In the genomic region with DNA sequence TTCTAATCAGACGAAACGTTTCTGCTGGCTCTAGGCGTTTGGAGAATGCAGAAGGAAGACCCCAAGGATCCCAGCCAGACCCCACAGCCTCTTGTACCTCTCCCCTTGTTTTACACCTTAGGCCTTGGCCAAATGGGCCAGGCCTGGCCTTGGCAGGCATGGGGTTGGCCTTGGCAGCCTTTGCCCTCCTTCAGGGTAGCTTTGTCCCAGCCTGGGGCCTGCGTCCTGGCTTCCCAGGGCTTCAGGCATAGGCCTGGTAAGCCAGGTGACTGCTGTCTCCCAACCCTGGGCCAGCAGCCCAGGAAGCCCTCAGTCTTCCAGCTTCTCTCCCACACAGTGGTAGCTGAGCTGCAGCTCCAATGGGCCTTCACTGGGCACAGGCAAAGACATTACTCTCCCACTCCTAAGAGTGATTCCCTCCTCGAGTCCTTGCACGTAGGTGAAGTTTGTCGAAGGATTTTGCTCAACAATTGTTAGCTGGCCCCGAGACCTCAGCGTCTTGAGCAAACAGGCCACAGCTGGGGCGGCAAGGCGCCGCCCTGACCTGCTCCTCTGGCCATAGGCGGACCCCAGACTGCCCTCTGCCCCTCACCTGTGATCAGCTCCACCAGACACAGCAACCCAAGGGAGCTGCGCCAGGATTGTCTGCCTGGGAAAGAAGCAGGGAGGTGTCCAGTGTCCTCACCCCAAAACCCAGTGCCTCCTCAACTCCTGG, we compare ENCODE assay signal across 9 cellular contexts. TPM values are rescaled to one million over a fixed set of nuclear protein-coding genes. Genes with fewer than 3 reads are reported as not detected.
DNase-seq lines count a peak whose midpoint lies in the region; ATAC-seq and TF ChIP-seq lines count a peak whose summit lies in the region.
"Had no signal": no experiment of that assay in that cellular context is flagged by ENCODE, and none has a peak within 500 bp of the region (broad histone marks: within the 10 kb centered on the region; RNA-seq: fewer than 3 reads in every experiment).

No MANE protein-coding gene starts in this region.

- 0 out of 2 replicates have a peak overlapping the region, but pooled peaks have one; percentile 79 for H2AFZ ChIP-seq in Loucy (ENCODE audit: low read length)
- H2AFZ ChIP-seq in neural progenitor cell (replicated peaks): no peak overlapping the region

- H3K36me3 ChIP-seq in Loucy (ENCODE audit: insufficient read depth, low read length): no peaks in the 10 kb centered on the region
- no peaks in the 10 kb centered on the region for H3K36me3 ChIP-seq in neural progenitor cell

- peaks cover 0 to 3% (median 0%) of the 10 kb centered on the region in 5 experiments for H3K9me3 Mint-ChIP-seq in brain
- peaks cover 5% of the 10 kb centered on the region for H3K9me3 Mint-ChIP-seq in neural progenitor cell

- H3K9me3 ChIP-seq in Loucy (ENCODE audit: insufficient read depth, low read depth, low read length): no peaks in the 10 kb centered on the region
- no peaks in the 10 kb centered on the region for H3K9me3 ChIP-seq in neural progenitor cell (ENCODE audit: low read depth)
- H3K9me3 ChIP-seq: mucosa of descending colon had no signal

- H3F3A ChIP-seq in Loucy (ENCODE audit: low read depth) (no peaks in the 10 kb centered on the region), neural progenitor cell (ENCODE audit: low read depth) (peaks cover 42% of the 10 kb centered on the region)

- H3K27ac Mint-ChIP-seq in brain (peak overlapping the region in 3 of 5 experiments; percentile 4 to 34 (median 6)), neural progenitor cell (no peak overlapping the region)

- peaks cover 91% of the 10 kb centered on the region for H3K27me3 Mint-ChIP-seq in brain
- H3K27me3 Mint-ChIP-seq in neural progenitor cell (ENCODE audit: insufficient read depth, low read depth): peaks cover 78% of the 10 kb centered on the region

- H3K9ac ChIP-seq in Loucy (ENCODE audit: low read depth, low read length, poor library complexity, severe bottlenecking): peak overlapping the region; percentile 63
- no peak overlapping the region for H3K9ac ChIP-seq in neural progenitor cell

- no peak overlapping the region for H3K27ac ChIP-seq in neural progenitor cell

- H3K4me1 Mint-ChIP-seq in brain (peaks cover 26% of the 10 kb centered on the region), neural progenitor cell (peaks cover 20% of the 10 kb centered on the region)

- no peak for ATAC-seq in HG03280 (IDR thresholded peaks at IDR 0.05; ENCODE audit: unreplicated experiment)
- ATAC-seq in GM18498 (IDR thresholded peaks at IDR 0.05; ENCODE audit: unreplicated experiment): no peak

- H3K27me3 ChIP-seq in Loucy (ENCODE audit: insufficient read depth, low read length, poor library complexity, severe bottlenecking) (peaks cover 17% of the 10 kb centered on the region), neural progenitor cell (peaks cover 100% of the 10 kb centered on the region)

- H3K36me3 Mint-ChIP-seq in brain (no peaks in the 10 kb centered on the region), neural progenitor cell (no peaks in the 10 kb centered on the region)

- H3K9me2 ChIP-seq in Loucy (replicated peaks; ENCODE audit: low read depth, low read length): no peaks in the 10 kb centered on the region

- H3K4me3 Mint-ChIP-seq in brain: peak overlapping the region; percentile 71 to 85 (median 81)
- peak overlapping the region; percentile 85 for H3K4me3 Mint-ChIP-seq in neural progenitor cell

- H3K4me2 ChIP-seq in Loucy (ENCODE audit: low read depth, low read length, poor library complexity, severe bottlenecking) (peak overlapping the region; percentile 69), neural progenitor cell (peak overlapping the region; percentile 85)

- DNase-seq in DMS53 (lab: John Stamatoyannopoulos, UW): peak; percentile 83
- DNase-seq in neural progenitor cell (ENCODE audit: low spot score): no peak
- DNase-seq in AML-193 (lab: John Stamatoyannopoulos, UW): no peak
- no peak for DNase-seq in dedifferentiated amniotic fluid mesenchymal stem cell (ENCODE audit: extremely low spot score)

- H4K20me1 ChIP-seq in Loucy (ENCODE audit: insufficient read depth, low read length, poor library complexity, severe bottlenecking): peaks cover 17% of the 10 kb centered on the region
- H4K20me1 ChIP-seq in neural progenitor cell (ENCODE audit: low read depth): peaks cover 94% of the 10 kb centered on the region

- peaks cover 48% of the 10 kb centered on the region for H3K79me2 ChIP-seq in Loucy (ENCODE audit: insufficient read depth, low read length)
- H3K79me2 ChIP-seq in neural progenitor cell (ENCODE audit: low read depth): no peaks in the 10 kb centered on the region

- H3K4me1 ChIP-seq in Loucy (ENCODE audit: insufficient read depth, low read length, poor library complexity, severe bottlenecking) (peaks cover 17% of the 10 kb centered on the region), neural progenitor cell (peaks cover 27% of the 10 kb centered on the region)

- no peak for TF ChIP-seq CTCF in Loucy (conservative IDR thresholded peaks at IDR 0.05; ENCODE audit: low read length)
- no peak for TF ChIP-seq CTCF in brain (conservative IDR thresholded peaks at IDR 0.05)
- TF ChIP-seq CTCF in neural progenitor cell (IDR thresholded peaks at IDR 0.05): no peak

- H3K4me3 ChIP-seq in Loucy (ENCODE audit: low read length, poor library complexity, severe bottlenecking) (peak overlapping the region; percentile 64), neural progenitor cell (peak overlapping the region; percentile 40)
- H3K4me3 ChIP-seq: mucosa of descending colon had no signal

RNA-seq across cellular contexts. Expression of a gene that starts 1.1 kb away (rescaled TPM):
- 5.9 TPM for polyA plus RNA-seq in brain (ENCODE audit: insufficient read depth, low read depth, low replicate concordance)
- not detected in 2 replicates for total RNA-seq in neural progenitor cell (ENCODE audit: low replicate concordance)
